14 cellular contexts compared by ENCODE assay signal in the genomic region with DNA sequence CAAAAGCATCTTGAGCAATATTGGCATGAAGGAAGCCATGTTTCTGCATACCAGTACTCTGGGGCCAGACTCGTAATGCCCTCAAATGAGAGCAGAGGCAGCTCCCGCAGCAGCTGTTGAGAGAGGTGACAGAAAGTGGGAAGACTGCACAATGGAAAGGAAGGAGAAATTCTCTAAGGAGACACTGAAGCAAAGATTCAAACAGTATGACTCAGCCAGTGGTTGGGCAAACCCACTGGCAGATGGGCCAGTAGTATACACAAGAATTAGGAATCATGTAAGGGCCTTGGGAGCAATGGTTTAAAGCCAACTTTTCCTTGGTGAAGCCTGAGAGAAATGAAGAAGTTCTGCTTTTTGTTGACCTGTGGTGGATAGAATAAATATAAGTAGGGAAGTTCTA.
"Had no signal": no experiment of that assay in that cellular context is flagged by ENCODE, and none has a peak within 500 bp of the region (broad histone marks: within the 10 kb centered on the region; RNA-seq: fewer than 3 reads in every experiment).

No MANE protein-coding gene starts in this region.

- H3K9me3 Mint-ChIP-seq: activated T-helper 17 cell treated with anti-CD3 and anti-CD28 coated beads, Interleukin-2, amount 50 U/mL, for 72 hours had no signal

- H3K4me3 ChIP-seq: cardiac muscle cell, SK-N-MC, stomach, thoracic aorta, upper lobe of right lung had no signal

- H3K4me3 Mint-ChIP-seq: activated T-helper 17 cell treated with anti-CD3 and anti-CD28 coated beads, Interleukin-2, amount 50 U/mL, for 72 hours; T-cell had no signal

- DNase-seq: activated CD4-positive, CD25-positive, alpha-beta regulatory T cell treated with anti-CD3 and anti-CD28 coated beads, Interleukin-2, amount 50 U/mL, for 72 hours; activated naive CD4-positive, alpha-beta T cell treated with Interleukin-2 at 50 U/mL for 16 hours; aorta; hippocampal formation; kidney; stomach; T-cell; T-helper 9 cell; upper lobe of right lung had no signal

- ATAC-seq: activated T-helper 17 cell treated with anti-CD3 and anti-CD28 coated beads, Interleukin-2, amount 50 U/mL, for 72 hours; T-cell; upper lobe of right lung had no signal

- H3K9me3 ChIP-seq: stomach, thoracic aorta, upper lobe of right lung had no signal

- H3K27ac Mint-ChIP-seq: activated T-helper 17 cell treated with anti-CD3 and anti-CD28 coated beads, Interleukin-2, amount 50 U/mL, for 72 hours; progenitor cell of endocrine pancreas; T-cell had no signal

- H3K27me3 Mint-ChIP-seq: activated T-helper 17 cell treated with anti-CD3 and anti-CD28 coated beads, Interleukin-2, amount 50 U/mL, for 72 hours; progenitor cell of endocrine pancreas; T-cell had no signal

- H3K36me3 Mint-ChIP-seq: T-cell had no signal

- H3K27ac ChIP-seq: cardiac muscle cell, SK-N-MC, stomach, thoracic aorta, upper lobe of right lung had no signal

- H3K4me1 Mint-ChIP-seq: activated T-helper 17 cell treated with anti-CD3 and anti-CD28 coated beads, Interleukin-2, amount 50 U/mL, for 72 hours; T-cell had no signal

- H3K27me3 ChIP-seq: cardiac muscle cell, stomach, upper lobe of right lung had no signal

- H3K36me3 ChIP-seq: cardiac muscle cell, stomach, thoracic aorta, upper lobe of right lung had no signal

- H3K4me1 ChIP-seq: stomach, upper lobe of right lung had no signal
